8 cellular contexts compared by ENCODE assay signal in genomic region chr18:32470136-32470712, GRCh38. TPM values are rescaled to one million over a fixed set of nuclear protein-coding genes. Genes with fewer than 3 reads are reported as not detected.
DNase-seq lines count a peak whose midpoint lies in the region; ATAC-seq and TF ChIP-seq lines count a peak whose summit lies in the region.

No MANE protein-coding gene starts in this region.

- H3K27me3 ChIP-seq in AG04450 (ENCODE audit: control insufficient read depth, insufficient read depth, low read length), result peaks cover 4% of the 10 kb centered on the region

- ATAC-seq in GM18907 (IDR thresholded peaks at IDR 0.05; ENCODE audit: unreplicated experiment), result peak; percentile 11
- peak; percentile 1 for ATAC-seq in stimulated activated effector memory CD8-positive, alpha-beta T cell treated with anti-CD3 and anti-CD28 coated beads, Interleukin-12 subunit alpha, Interleukin-12 subunit beta, amount 100 ng/mL, for 72 hours
- no peak for ATAC-seq in HG03097 (IDR thresholded peaks at IDR 0.05; ENCODE audit: low FRiP score, unreplicated experiment)

- no peaks in the 10 kb centered on the region for H3K27me3 Mint-ChIP-seq in MCF 10A (ENCODE audit: insufficient read depth, unreplicated experiment)

- H3K9me3 ChIP-seq in AG04450 (ENCODE audit: control insufficient read depth, insufficient read depth, low read length), result no peaks in the 10 kb centered on the region

- no peak overlapping the region for H3K27ac ChIP-seq in AG04450 (ENCODE audit: low read depth, low read length)

- peak overlapping the region; percentile 77 for H3K4me3 Mint-ChIP-seq in MCF 10A (ENCODE audit: unreplicated experiment)
- H3K4me3 Mint-ChIP-seq in stimulated activated effector memory CD8-positive, alpha-beta T cell treated with anti-CD3 and anti-CD28 coated beads, Interleukin-12 subunit alpha, Interleukin-12 subunit beta, amount 100 ng/mL, for 72 hours, result peak overlapping the region; percentile 62

- DNase-seq in AG04450 (ENCODE audit: low read depth, low spot score) (no peak), NCI-H774 (lab: John Stamatoyannopoulos, UW) (peak; percentile 39), MCF 10A (ENCODE audit: unreplicated experiment) (peak; percentile 35), islet precursor cell (peak; percentile 64), DMS114 treated with DMSO at 0.1 percent for 48 hours (lab: John Stamatoyannopoulos, UW; ENCODE audit: unreplicated experiment) (no peak)
- DNase-seq in stimulated activated effector memory CD8-positive, alpha-beta T cell treated with anti-CD3 and anti-CD28 coated beads, Interleukin-12 subunit alpha, Interleukin-12 subunit beta, amount 100 ng/mL, for 72 hours (ENCODE audit: low spot score in 2 of 2), result no peak

- CTCF ChIA-PET in AG04450 (lab: Charles Lee), result interaction anchor here (0.5 to 8.5 kb wide), 74 partner anchors 9 to 378 kb away, joined by 3 to 608 read pairs (median 5); partner anchors contain the start of gene RNF138
- CTCF ChIA-PET in MCF 10A (lab: Yijun Ruan, JAX), result interaction anchor here (0.6 to 9.1 kb wide), 59 partner anchors 11 to 312 kb away, joined by 3 to 193 read pairs (median 6); no protein-coding TSS in a partner anchor

- TF ChIP-seq CTCF in AG04450 (IDR thresholded peaks at IDR 0.05; ENCODE audit: low read depth, low read length), result no peak
- no peak for TF ChIP-seq CTCF in MCF 10A (IDR thresholded peaks at IDR 0.05; ENCODE audit: unreplicated experiment)

- POLR2A ChIA-PET in AG04450 (lab: Yijun Ruan, JAX) (interaction anchor here (0.6 to 1.6 kb wide), 7 partner anchors 121 to 527 kb away, joined by 3 to 7 read pairs (median 3); partner anchors contain the start of genes RNF125 and TRAPPC8), MCF 10A (lab: Yijun Ruan, JAX) (interaction anchor here (0.6 to 4.1 kb wide), 52 partner anchors 9 to 1196 kb away, joined by 3 to 171 read pairs (median 5); partner anchors contain the start of genes RNF125 and TRAPPC8)

- intact Hi-C loops in MCF 10A (cut with micrococcal nuclease), result loop anchor here (1.0 kb wide), 4 partner anchors 79 to 142 kb away; no protein-coding TSS in a partner anchor

- H3K36me3 Mint-ChIP-seq in MCF 10A (ENCODE audit: insufficient read depth, unreplicated experiment), result no peaks in the 10 kb centered on the region
- no peaks in the 10 kb centered on the region for H3K36me3 Mint-ChIP-seq in stimulated activated effector memory CD8-positive, alpha-beta T cell treated with anti-CD3 and anti-CD28 coated beads, Interleukin-12 subunit alpha, Interleukin-12 subunit beta, amount 100 ng/mL, for 72 hours

- peak overlapping the region; percentile 35 for H3K27ac Mint-ChIP-seq in MCF 10A (ENCODE audit: low read depth, unreplicated experiment)
- no peak overlapping the region for H3K27ac Mint-ChIP-seq in stimulated activated effector memory CD8-positive, alpha-beta T cell treated with anti-CD3 and anti-CD28 coated beads, Interleukin-12 subunit alpha, Interleukin-12 subunit beta, amount 100 ng/mL, for 72 hours

- H3K4me3 ChIP-seq in AG04450 (ENCODE audit: low read depth, low read length), result peak overlapping the region; percentile 68

- H3K4me1 Mint-ChIP-seq in MCF 10A (ENCODE audit: insufficient read depth, unreplicated experiment), result peaks cover 27% of the 10 kb centered on the region
- H3K4me1 Mint-ChIP-seq in stimulated activated effector memory CD8-positive, alpha-beta T cell treated with anti-CD3 and anti-CD28 coated beads, Interleukin-12 subunit alpha, Interleukin-12 subunit beta, amount 100 ng/mL, for 72 hours, result peaks cover 24% of the 10 kb centered on the region

- no TSS peak for BruUV-seq in MCF 10A (replicated peaks; lab: Mats Ljungman, UMichigan)

- no peaks in the 10 kb centered on the region for H3K9me3 Mint-ChIP-seq in MCF 10A (ENCODE audit: unreplicated experiment)
- H3K9me3 Mint-ChIP-seq in stimulated activated effector memory CD8-positive, alpha-beta T cell treated with anti-CD3 and anti-CD28 coated beads, Interleukin-12 subunit alpha, Interleukin-12 subunit beta, amount 100 ng/mL, for 72 hours, result no peaks in the 10 kb centered on the region

RNA-seq across cellular contexts. Expression of gene GAREM1, which starts 0.5 kb away (rescaled TPM):
- polyA plus RNA-seq in AG04450 (2011; rRNA removed), result 2.8 and 3.4 TPM in 2 replicates
- 7.0 and 8.3 TPM in 2 replicates for polyA minus RNA-seq in AG04450 (2011; rRNA and poly(A)+ RNA removed)
- total RNA-seq in MCF 10A (2022), result 21.4 and 24.0 TPM in 2 replicates

Comparison
In these comparisons a context has a peak if more than half of its experiments do, and no peak if none do; other contexts are left out.
1. DNase-seq: peak in NCI-H774 (single experiment), MCF 10A (single experiment) and islet precursor cell (single experiment); none in AG04450 (single experiment), stimulated activated effector memory CD8-positive, alpha-beta T cell treated with anti-CD3 and anti-CD28 coated beads, Interleukin-12 subunit alpha, Interleukin-12 subunit beta, amount 100 ng/mL, for 72 hours (0 of 2) and DMS114 treated with DMSO at 0.1 percent for 48 hours (single experiment).